In genomic region chr14:20857630-20858261, GRCh38 we compare ENCODE assay signal across 8 cellular contexts. TPM values are rescaled to one million over a fixed set of nuclear protein-coding genes. Genes with fewer than 3 reads are reported as not detected.
DNase-seq lines count a peak whose midpoint lies in the region; ATAC-seq, FAIRE-seq and TF ChIP-seq lines count a peak whose summit lies in the region.

No MANE protein-coding gene starts in this region.

- no peak overlapping the region for H3K27ac ChIP-seq in SU-DHL-6 (ENCODE audit: low read depth, low read length)

- no peaks in the 10 kb centered on the region for H3K79me2 ChIP-seq in SU-DHL-6 (ENCODE audit: insufficient read depth, low read length)

- FAIRE-seq in RCC 7860 (lab: Jason Lieb, UNC) = no peak

- no peak overlapping the region for H3K4me2 ChIP-seq in SU-DHL-6 (ENCODE audit: low read depth, low read length, poor library complexity, severe bottlenecking)

- no peak overlapping the region for H3K9ac ChIP-seq in SU-DHL-6 (ENCODE audit: low read length)

- no peak overlapping the region for H3K4me3 ChIP-seq in SU-DHL-6 (ENCODE audit: insufficient read depth, low read length, poor library complexity, severe bottlenecking)

- peak; percentile 78 for TF ChIP-seq CTCF in SU-DHL-6 (IDR thresholded peaks at IDR 0.05; ENCODE audit: insufficient read depth, low read length, poor library complexity, severe bottlenecking)

- no peak overlapping the region for H2AFZ ChIP-seq in SU-DHL-6 (ENCODE audit: low read depth, low read length, severe bottlenecking)

- no peaks in the 10 kb centered on the region for H3K9me2 ChIP-seq in SU-DHL-6 (replicated peaks; ENCODE audit: insufficient read depth, low read length)

- H3K27me3 ChIP-seq in SU-DHL-6 (ENCODE audit: low read length) = no peaks in the 10 kb centered on the region

- DNase-seq in GM04504 (ENCODE audit: low read depth) = peak; percentile 17
- DNase-seq in LHCN-M2 (ENCODE audit: low read depth) = peak; percentile 32
- peak; percentile 29 for DNase-seq in activated naive CD8-positive, alpha-beta T cell treated with anti-CD3 and anti-CD28 coated beads, Interleukin-2, amount 50 U/mL, for 16 hours (ENCODE audit: low read depth, low spot score)
- DNase-seq in left ventricle myocardium superior = peak; percentile 76
- peak; percentile 89 for DNase-seq in sciatic nerve (ENCODE audit: low spot score)
- no peak for DNase-seq in RCC 7860 (ENCODE audit: low spot score)

- no peaks in the 10 kb centered on the region for H3K36me3 ChIP-seq in SU-DHL-6 (ENCODE audit: low read length)

- ATAC-seq in left ventricle myocardium superior = peak; percentile 79
- peak; percentile 86 for ATAC-seq in sciatic nerve
- no peak for ATAC-seq in HG02938 (IDR thresholded peaks at IDR 0.05; ENCODE audit: unreplicated experiment)

- no peaks in the 10 kb centered on the region for H3K9me3 ChIP-seq in SU-DHL-6 (ENCODE audit: insufficient read depth, low read length)

- no peaks in the 10 kb centered on the region for H3F3A ChIP-seq in SU-DHL-6 (ENCODE audit: insufficient read depth)

- intact Hi-C loops in left ventricle myocardium superior (cut with micrococcal nuclease) = loop anchor here (5.0 to 10.0 kb wide), 2 partner anchors 103 to 160 kb away; no protein-coding TSS in a partner anchor
- intact Hi-C loops in sciatic nerve (cut with DNase I) = loop anchor here (5.0 to 10.0 kb wide), 2 partner anchors 117 to 155 kb away; no protein-coding TSS in a partner anchor

- no peaks in the 10 kb centered on the region for H4K20me1 ChIP-seq in SU-DHL-6 (ENCODE audit: low read depth, low read length)

RNA-seq across cellular contexts. Expression of gene RNASE3, which starts 33.4 kb away (rescaled TPM):
- not detected in 2 replicates for total RNA-seq in LHCN-M2 (2014; rRNA removed)
- polyA plus RNA-seq in LHCN-M2 (2012) = not detected
- total RNA-seq in left ventricle myocardium superior = not detected
- 0.71 TPM for total RNA-seq in sciatic nerve

RNA-seq across cellular contexts. Expression of gene RNASE1, which starts 55.1 kb away (rescaled TPM):
- total RNA-seq in LHCN-M2 (2014; rRNA removed) (not detected in 2 replicates), left ventricle myocardium superior (283 TPM), sciatic nerve (357 TPM)
- polyA plus RNA-seq in LHCN-M2 (2012) = not detected

Comparison
In these comparisons a context has a peak if more than half of its experiments do, and no peak if none do; other contexts are left out.
1. RNA of gene RNASE1, which starts 55.1 kb away (total RNA-seq): 357 TPM in sciatic nerve (single experiment) and 283 TPM in left ventricle myocardium superior (single experiment); not detected in LHCN-M2; every median in the first group is over 100 times any median in the second.